Comparison of ENCODE assay signal across 8 cellular contexts in genomic region chr9:35813434-35814105, GRCh38. TPM values are rescaled to one million over a fixed set of nuclear protein-coding genes. Genes with fewer than 3 reads are reported as not detected.
DNase-seq lines count a peak whose midpoint lies in the region; ATAC-seq and TF ChIP-seq lines count a peak whose summit lies in the region.

No MANE protein-coding gene starts in this region.

- H3K4me1 ChIP-seq in cardiac muscle cell (ENCODE audit: low read depth), result peaks cover 15% of the 10 kb centered on the region
- H3K4me1 ChIP-seq in gastrocnemius medialis, result peaks cover 30 to 34% of the 10 kb centered on the region in 2 donors

- H3K27me3 ChIP-seq in cardiac muscle cell (no peaks in the 10 kb centered on the region), gastrocnemius medialis (no peaks in the 10 kb centered on the region)

- H3K4me3 ChIP-seq in cardiac muscle cell (peak overlapping the region; percentile 83), fibroblast of villous mesenchyme (ENCODE audit: low read depth, low read length) (no peak overlapping the region), gastrocnemius medialis (no peak overlapping the region)

- DNase-seq in cardiac muscle cell (ENCODE audit: low read depth in 1 of 2, low spot score in 1 of 2) (peak in 1 of 2 donors; percentile 26), left ventricle myocardium superior (no peak), SK-N-DZ (ENCODE audit: low spot score) (peak; percentile 39), fibroblast of villous mesenchyme (ENCODE audit: low read depth) (no peak), gastrocnemius medialis (no peak), amniotic stem cell (lab: John Stamatoyannopoulos, UW) (no peak)
- DNase-seq in stimulated activated CD4-positive, alpha-beta T cell treated with anti-CD3 and anti-CD28 coated beads, Interleukin-4, amount 100 ng/mL, for 24 hours, result no peak

- H3K9me3 ChIP-seq in cardiac muscle cell (ENCODE audit: low read depth), result no peaks in the 10 kb centered on the region
- no peaks in the 10 kb centered on the region for H3K9me3 ChIP-seq in gastrocnemius medialis

- TF ChIP-seq CTCF in cardiac muscle cell (IDR thresholded peaks at IDR 0.05; ENCODE audit: low read depth, low read length) (peak; percentile 33), fibroblast of villous mesenchyme (IDR thresholded peaks at IDR 0.05; ENCODE audit: insufficient read depth, low read depth, low read length) (peak; percentile 50), gastrocnemius medialis (IDR thresholded peaks at IDR 0.05 in 4 of 5, conservative IDR thresholded peaks at IDR 0.05 in 1 of 5) (peak in 2 of 5 experiments; percentile 27 to 30)

- H3K27ac ChIP-seq in cardiac muscle cell (peak overlapping the region; percentile 92), gastrocnemius medialis (peak overlapping the region; percentile 95 to 98 (median 96))

- H3K36me3 ChIP-seq in cardiac muscle cell (no peaks in the 10 kb centered on the region), gastrocnemius medialis (peaks cover 0 to 10% of the 10 kb centered on the region in 2 donors)

- in situ Hi-C loops in gastrocnemius medialis (cut with MboI; ENCODE audit: low sequenced_read_pairs in 4 of 4), result no loop called here

- ATAC-seq in left ventricle myocardium superior, result no peak
- no peak for ATAC-seq in gastrocnemius medialis
- no peak for ATAC-seq in HG03571 (IDR thresholded peaks at IDR 0.05; ENCODE audit: unreplicated experiment)

- TF ChIP-seq POLR2A in gastrocnemius medialis (IDR thresholded peaks at IDR 0.05), result no peak

- intact Hi-C loops in left ventricle myocardium superior (cut with micrococcal nuclease), result no loop called here
- intact Hi-C loops in gastrocnemius medialis (cut with DNase I; ENCODE audit: low total_unique reads), result loop anchor here (5.0 to 10.0 kb wide), 4 partner anchors 156 to 819 kb away; partner anchors contain the start of genes ATOSB, CCDC107 and RMRP

RNA-seq across cellular contexts. Expression of gene HINT2, which starts 1.3 kb away (rescaled TPM):
- 48.5 and 83.9 TPM in 2 replicates for total RNA-seq in cardiac muscle cell
- 161 and 177 TPM in 2 replicates for polyA plus RNA-seq in cardiac muscle cell
- 75.8 TPM for total RNA-seq in left ventricle myocardium superior
- polyA plus RNA-seq in SK-N-DZ (2014; cell fraction: cytosol; rRNA removed), result 57.2 and 92.8 TPM in 2 replicates
- polyA plus RNA-seq in SK-N-DZ (2014; cell fraction: nucleus; rRNA removed), result 76.5 and 100 TPM in 2 replicates
- total RNA-seq in fibroblast of villous mesenchyme, result 13.8 and 27.4 TPM in 2 replicates
- total RNA-seq in gastrocnemius medialis, result 10 to 100 TPM in 3 of 4 donors, 1 to 10 TPM in 1; 4.5 to 26.7 (median 22.0) TPM

RNA-seq across cellular contexts. Expression of gene SPAG8, which starts 1.5 kb away (rescaled TPM):
- total RNA-seq in cardiac muscle cell (2.9 and 3.7 TPM in 2 replicates), left ventricle myocardium superior (3.2 TPM), fibroblast of villous mesenchyme (0.32 and 0.86 TPM in 2 replicates), gastrocnemius medialis (under 1 TPM in 2 of 4 donors, not detected in 2; 0.53 to 0.61 TPM)
- polyA plus RNA-seq in cardiac muscle cell, result 4.2 and 6.1 TPM in 2 replicates
- polyA plus RNA-seq in SK-N-DZ (2014; cell fraction: cytosol; rRNA removed), result 1.1 TPM in 1 of 2 replicates, not detected in the other
- 2.2 and 4.1 TPM in 2 replicates for polyA plus RNA-seq in SK-N-DZ (2014; cell fraction: nucleus; rRNA removed)

RNA-seq across cellular contexts. Expression of gene FAM221B, which starts 15.0 kb away (rescaled TPM):
- total RNA-seq in cardiac muscle cell (not detected in 2 replicates), left ventricle myocardium superior (not detected), fibroblast of villous mesenchyme (not detected in 2 replicates), gastrocnemius medialis (not detected)
- polyA plus RNA-seq in cardiac muscle cell, result 0.57 and 0.66 TPM in 2 replicates
- polyA plus RNA-seq in SK-N-DZ (2014; cell fraction: cytosol; rRNA removed), result not detected in 2 replicates
- not detected in 2 replicates for polyA plus RNA-seq in SK-N-DZ (2014; cell fraction: nucleus; rRNA removed)

RNA-seq across cellular contexts. Expression of gene TMEM8B, which starts 15.5 kb away (rescaled TPM):
- 15.0 and 17.9 TPM in 2 replicates for total RNA-seq in cardiac muscle cell
- 17.0 and 21.8 TPM in 2 replicates for polyA plus RNA-seq in cardiac muscle cell
- total RNA-seq in left ventricle myocardium superior, result 15.9 TPM
- polyA plus RNA-seq in SK-N-DZ (2014; cell fraction: cytosol; rRNA removed), result 6.5 and 6.6 TPM in 2 replicates
- polyA plus RNA-seq in SK-N-DZ (2014; cell fraction: nucleus; rRNA removed), result 5.8 and 13.1 TPM in 2 replicates
- 0.86 and 1.9 TPM in 2 replicates for total RNA-seq in fibroblast of villous mesenchyme
- 1 to 10 TPM; 1.9 to 6.4 (median 6.1) TPM for total RNA-seq in gastrocnemius medialis

RNA-seq across cellular contexts. Expression of gene NPR2, which starts 22.2 kb away (rescaled TPM):
- total RNA-seq in cardiac muscle cell, result 12.5 and 12.6 TPM in 2 replicates
- polyA plus RNA-seq in cardiac muscle cell, result 13.2 and 16.2 TPM in 2 replicates
- 24.6 TPM for total RNA-seq in left ventricle myocardium superior
- polyA plus RNA-seq in SK-N-DZ (2014; cell fraction: cytosol; rRNA removed), result 1.6 and 6.2 TPM in 2 replicates
- polyA plus RNA-seq in SK-N-DZ (2014; cell fraction: nucleus; rRNA removed), result 22.3 and 39.6 TPM in 2 replicates
- total RNA-seq in fibroblast of villous mesenchyme, result 16.4 and 19.9 TPM in 2 replicates
- total RNA-seq in gastrocnemius medialis, result 10 to 100 TPM; 12.3 to 19.2 (median 16.3) TPM
